8 cellular contexts compared by ENCODE assay signal in genomic region chr7:32164341-32164996, GRCh38.
DNase-seq lines count a peak whose midpoint lies in the region; ATAC-seq lines count a peak whose summit lies in the region.

No MANE protein-coding gene starts in this region.

- ATAC-seq in HG03108 (IDR thresholded peaks at IDR 0.05; ENCODE audit: unreplicated experiment) = no peak

- peak; percentile 79 for DNase-seq in AG08396 (ENCODE audit: low spot score)
- peak; percentile 79 to 82 for DNase-seq in Kasumi-1 (lab: John Stamatoyannopoulos, UW)
- peak; percentile 51 for DNase-seq in amniotic stem cell (lab: John Stamatoyannopoulos, UW)
- peak; percentile 73 for DNase-seq in iPS-NIHi11 (ENCODE audit: low spot score)
- no peak for DNase-seq in cerebellar nuclear complex (lab: John Stamatoyannopoulos, UW)
- DNase-seq in NCI-H2227 treated with DMSO at 0.1 percent for 48 hours (lab: John Stamatoyannopoulos, UW) = no peak
- no peak for DNase-seq in stimulated activated CD4-positive, alpha-beta T cell treated with anti-CD3 and anti-CD28 coated beads, Interleukin-15, amount 100 ng/mL, for 24 hours

Comparison
In these comparisons a context has a peak if more than half of its experiments do, and no peak if none do; other contexts are left out.
1. DNase-seq: peak in AG08396 (single experiment), Kasumi-1 (2 of 2), amniotic stem cell (single experiment) and iPS-NIHi11 (single experiment); none in cerebellar nuclear complex (0 of 2), NCI-H2227 treated with DMSO at 0.1 percent for 48 hours (single experiment) and stimulated activated CD4-positive, alpha-beta T cell treated with anti-CD3 and anti-CD28 coated beads, Interleukin-15, amount 100 ng/mL, for 24 hours (single experiment).